In genomic region chr18:28973324-28973723, GRCh38 we compare ENCODE assay signal across 8 cellular contexts.
"Had no signal": no experiment of that assay in that cellular context is flagged by ENCODE, and none has a peak within 500 bp of the region (broad histone marks: within the 10 kb centered on the region; RNA-seq: fewer than 3 reads in every experiment).

No MANE protein-coding gene starts in this region.

- H3K4me2 ChIP-seq: KMS-11 had no signal

- DNase-seq: GM23248, H9, HCEC 1CT, KBM-7 had no signal

- H3K4me3 ChIP-seq: GM23248 had no signal

- FAIRE-seq: H1, H54, HTR-8/SVneo had no signal

- H3K9ac ChIP-seq: GM23248, KMS-11 had no signal

- H3K9me3 Mint-ChIP-seq: H9 had no signal

- H3K27ac ChIP-seq: GM23248, KMS-11 had no signal

- H2AFZ ChIP-seq: GM23248 had no signal

- H3K4me3 Mint-ChIP-seq: H9 had no signal

- H3K27ac Mint-ChIP-seq: H9 had no signal
